In the genomic region with DNA sequence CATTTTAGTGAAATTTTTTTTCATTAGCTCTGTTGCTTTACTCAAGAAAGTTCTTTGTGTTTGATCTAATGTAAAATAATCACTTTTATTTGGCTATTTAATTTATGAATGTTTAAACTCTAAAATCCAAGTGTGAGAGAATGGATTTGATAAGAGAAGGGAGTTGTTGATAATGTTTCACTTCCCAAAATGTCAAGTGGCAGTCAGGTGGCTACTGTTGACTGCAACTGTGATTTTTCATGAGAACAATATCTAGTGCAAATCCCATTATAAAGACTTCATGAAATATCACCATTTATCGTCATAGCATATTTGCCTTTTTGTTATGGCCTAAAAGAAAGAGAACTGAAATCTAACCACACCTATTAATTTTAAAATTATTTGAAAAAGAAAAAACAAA, we compare ENCODE assay signal across 33 cellular contexts.
"Had no signal": no experiment of that assay in that cellular context is flagged by ENCODE, and none has a peak within 500 bp of the region (broad histone marks: within the 10 kb centered on the region; RNA-seq: fewer than 3 reads in every experiment).

No MANE protein-coding gene starts in this region.

- H3K27ac ChIP-seq: breast epithelium, cardiac muscle cell, colonic mucosa, gastrocnemius medialis, heart left ventricle, WERI-Rb-1 had no signal

- H3K36me3 ChIP-seq: breast epithelium, cardiac muscle cell, colonic mucosa, gastrocnemius medialis, heart left ventricle, WERI-Rb-1 had no signal

- DNase-seq: activated B cell treated with CpG ODN at 0.5 μM for 24 hours; activated CD4-positive, alpha-beta T cell treated with anti-CD3 and anti-CD28 coated beads for 48 hours; activated CD4-positive, alpha-beta T cell treated with anti-CD3 and anti-CD28 coated beads, Interleukin-2, amount 50 U/mL, for 1 hour; activated CD4-positive, alpha-beta T cell treated with anti-CD3 and anti-CD28 coated beads, Interleukin-2, amount 50 U/mL, for 48 hours; activated CD8-positive, alpha-beta memory T cell treated with anti-CD3 and anti-CD28 coated beads for 24 hours; activated CD8-positive, alpha-beta T cell treated with anti-CD3 and anti-CD28 coated beads for 36 hours; activated effector memory CD4-positive, alpha-beta T cell treated with Interleukin-2 at 50 U/mL for 16 hours; activated gamma-delta T cell treated with Interleukin-2 at 50 U/mL for 16 hours; activated naive CD4-positive, alpha-beta T cell treated with anti-CD3 and anti-CD28 coated beads, Interleukin-2, amount 50 U/mL, for 16 hours; activated naive CD4-positive, alpha-beta T cell treated with Interleukin-2 at 50 U/mL for 16 hours; activated T-cell treated with anti-CD3 and anti-CD28 coated beads, Interleukin-2, amount 50 U/mL, for 4 hours; amygdala; aorta; central memory CD4-positive, alpha-beta T cell; cerebellar nuclear complex; colonic mucosa; effector CD8-positive, alpha-beta T cell; gastrocnemius medialis; glutamatergic neuron; heart left ventricle; T-helper 1 cell; T-helper 17 cell; T1000; WERI-Rb-1 had no signal

- H3K9me3 Mint-ChIP-seq: activated CD8-positive, alpha-beta T cell treated with anti-CD3 and anti-CD28 coated beads for 36 hours; activated T-cell treated with anti-CD3 and anti-CD28 coated beads, Interleukin-2, amount 50 U/mL, for 4 hours; activated T-helper 17 cell treated with anti-CD3 and anti-CD28 coated beads, Interleukin-2, amount 50 U/mL, for 72 hours; brain; T-helper 2 cell treated with Interferon-gamma antibody and Interleukin-4, amounts not matched to agents 5 μg/mL and 100 μg/mL, for 36 hours had no signal

- H3K4me1 ChIP-seq: breast epithelium, colonic mucosa, gastrocnemius medialis, heart left ventricle had no signal

- H3K27me3 ChIP-seq: breast epithelium, cardiac muscle cell, colonic mucosa, gastrocnemius medialis, heart left ventricle had no signal

- H3K4me3 ChIP-seq: breast epithelium, cardiac muscle cell, colonic mucosa, gastrocnemius medialis, heart left ventricle had no signal

- H3K27ac Mint-ChIP-seq: activated B cell treated with CpG ODN at 0.5 μM for 24 hours; activated CD8-positive, alpha-beta T cell treated with anti-CD3 and anti-CD28 coated beads for 36 hours; activated naive CD8-positive, alpha-beta T cell; activated T-helper 17 cell treated with anti-CD3 and anti-CD28 coated beads, Interleukin-2, amount 50 U/mL, for 72 hours; brain; T-helper 17 cell; T-helper 2 cell treated with Interferon-gamma antibody and Interleukin-4, amounts not matched to agents 5 μg/mL and 100 μg/mL, for 36 hours had no signal

- H3K4me3 Mint-ChIP-seq: activated B cell treated with CpG ODN at 0.5 μM for 24 hours; activated CD8-positive, alpha-beta T cell treated with anti-CD3 and anti-CD28 coated beads for 36 hours; activated naive CD8-positive, alpha-beta T cell; activated T-cell treated with anti-CD3 and anti-CD28 coated beads, Interleukin-2, amount 50 U/mL, for 4 hours; activated T-helper 17 cell treated with anti-CD3 and anti-CD28 coated beads, Interleukin-2, amount 50 U/mL, for 72 hours; brain; T-helper 17 cell; T-helper 2 cell treated with Interferon-gamma antibody and Interleukin-4, amounts not matched to agents 5 μg/mL and 100 μg/mL, for 36 hours had no signal

- H3K27me3 Mint-ChIP-seq: activated B cell treated with CpG ODN at 0.5 μM for 24 hours; activated T-helper 17 cell treated with anti-CD3 and anti-CD28 coated beads, Interleukin-2, amount 50 U/mL, for 72 hours; brain; T-helper 17 cell had no signal

- H3K36me3 Mint-ChIP-seq: activated naive CD8-positive, alpha-beta T cell; brain had no signal

- ATAC-seq: activated CD4-positive, CD25-positive, alpha-beta regulatory T cell treated with anti-CD3 and anti-CD28 coated beads, Interleukin-2, amount 50 U/mL, for 24 hours; activated CD8-positive, alpha-beta T cell treated with anti-CD3 and anti-CD28 coated beads for 36 hours; activated T-cell treated with anti-CD3 and anti-CD28 coated beads, Interleukin-2, amount 50 U/mL, for 4 hours; activated T-helper 17 cell treated with anti-CD3 and anti-CD28 coated beads, Interleukin-2, amount 50 U/mL, for 72 hours; esophagus mucosa; gastrocnemius medialis; heart left ventricle; T-helper 17 cell had no signal

- FAIRE-seq: endometrium had no signal

- H3K4me1 Mint-ChIP-seq: activated T-helper 17 cell treated with anti-CD3 and anti-CD28 coated beads, Interleukin-2, amount 50 U/mL, for 72 hours; brain; T-helper 17 cell had no signal

- H3K9me3 ChIP-seq: breast epithelium, colonic mucosa, gastrocnemius medialis, heart left ventricle had no signal
